In genomic region chr22:39148727-39149535, GRCh38 we compare ENCODE assay signal across 8 cellular contexts. TPM values are rescaled to one million over a fixed set of nuclear protein-coding genes. Genes with fewer than 3 reads are reported as not detected.
DNase-seq lines count a peak whose midpoint lies in the region; ATAC-seq and TF ChIP-seq lines count a peak whose summit lies in the region.

No MANE protein-coding gene starts in this region.

- no peak overlapping the region for H3K18ac ChIP-seq in mesendoderm (ENCODE audit: low read length)
- no peak overlapping the region for H3K18ac ChIP-seq in trophoblast cell (ENCODE audit: low read length)

- no peak overlapping the region for H3K4me2 ChIP-seq in mesendoderm (ENCODE audit: low read length)
- no peak overlapping the region for H3K4me2 ChIP-seq in PC-3 (ENCODE audit: low read length)
- no peak overlapping the region for H3K4me2 ChIP-seq in trophoblast cell (ENCODE audit: low read length)

- no peak for TF ChIP-seq POLR2A in adrenal gland (IDR thresholded peaks at IDR 0.05)

- no peaks in the 10 kb centered on the region for H3K9me2 ChIP-seq in PC-3 (replicated peaks; ENCODE audit: low read length)

- H3K36me3 ChIP-seq in adrenal gland (replicated peaks in 1 of 2): no peaks in the 10 kb centered on the region
- H3K36me3 ChIP-seq in mesendoderm (ENCODE audit: control insufficient read depth, insufficient read depth, low read length): no peaks in the 10 kb centered on the region
- no peaks in the 10 kb centered on the region for H3K36me3 ChIP-seq in PC-3 (ENCODE audit: low read depth, low read length)
- H3K36me3 ChIP-seq in trophoblast cell (ENCODE audit: control insufficient read depth in 1 of 2, insufficient read depth in 2 of 2, low read length in 2 of 2): no peaks in the 10 kb centered on the region

- H2AFZ ChIP-seq in PC-3 (ENCODE audit: low read length): no peak overlapping the region
- H2AFZ ChIP-seq in trophoblast cell (ENCODE audit: insufficient read depth, low read length, poor library complexity): no peak overlapping the region

- no peaks in the 10 kb centered on the region for H3K9me3 ChIP-seq in adrenal gland (replicated peaks in 1 of 3)
- no peaks in the 10 kb centered on the region for H3K9me3 ChIP-seq in PC-3 (ENCODE audit: low read length)
- peaks cover 2% of the 10 kb centered on the region for H3K9me3 ChIP-seq in trophoblast cell (ENCODE audit: insufficient read depth, low read depth, low read length)

- H3K9ac ChIP-seq in mesendoderm (ENCODE audit: low read length) (no peak overlapping the region), PC-3 (ENCODE audit: low read length) (no peak overlapping the region), trophoblast cell (ENCODE audit: low read length) (no peak overlapping the region)

- no peak for ATAC-seq in PC-3

- H3K4ac ChIP-seq in mesendoderm (ENCODE audit: low read depth, low read length): no peak overlapping the region
- no peak overlapping the region for H3K4ac ChIP-seq in trophoblast cell (ENCODE audit: low read depth, low read length)

- WGBS in adrenal gland, 4 donors: 67 to 74% (median 71%) methylated on average over 2 to 9 of the region's 9 CpGs
- WGBS in mesendoderm (ENCODE audit: extremely low coverage, insufficient coverage, low lambda C conversion rate): no CpG with 5 or more reads among the region's 9 CpGs
- WGBS in trophoblast cell (ENCODE audit: extremely low coverage, insufficient coverage, insufficient read length): no CpG with 5 or more reads among the region's 9 CpGs

- H3K27ac ChIP-seq in adrenal gland: peak overlapping the region in 3 of 5 donors; percentile 5 to 93 (median 79)
- H3K27ac ChIP-seq in mesendoderm (ENCODE audit: low read depth, low read length): no peak overlapping the region
- peak overlapping the region; percentile 100 for H3K27ac ChIP-seq in substantia nigra (ENCODE audit: low read depth, low read length, poor library complexity, severe bottlenecking)
- no peak overlapping the region for H3K27ac ChIP-seq in PC-3 (ENCODE audit: low read length)
- H3K27ac ChIP-seq in trophoblast cell (ENCODE audit: low read depth, low read length): no peak overlapping the region

- H3K14ac ChIP-seq in trophoblast cell (ENCODE audit: low read length): no peak overlapping the region

- H3K4me3 ChIP-seq in adrenal gland: no peak overlapping the region
- H3K4me3 ChIP-seq in mesendoderm (ENCODE audit: low read length): no peak overlapping the region
- H3K4me3 ChIP-seq in PC-3 (ENCODE audit: low read length): no peak overlapping the region
- H3K4me3 ChIP-seq in trophoblast cell (ENCODE audit: low read depth, low read length): no peak overlapping the region

- CTCF ChIA-PET in PC-3 (lab: Charles Lee): no interaction called here

- no peaks in the 10 kb centered on the region for H3K79me2 ChIP-seq in mesendoderm (ENCODE audit: control insufficient read depth, insufficient read depth, low read length)
- H3K79me2 ChIP-seq in PC-3 (ENCODE audit: low read length): no peaks in the 10 kb centered on the region
- peaks cover 9% of the 10 kb centered on the region for H3K79me2 ChIP-seq in trophoblast cell (ENCODE audit: control insufficient read depth, insufficient read depth, low read length, poor library complexity)

- H3K23ac ChIP-seq in mesendoderm (ENCODE audit: low read length) (no peak overlapping the region), trophoblast cell (ENCODE audit: low read length) (no peak overlapping the region)

- H4K5ac ChIP-seq in mesendoderm (ENCODE audit: low read length): no peak overlapping the region

- no peak overlapping the region for H2AK5ac ChIP-seq in mesendoderm (ENCODE audit: low read length)
- H2AK5ac ChIP-seq in trophoblast cell (ENCODE audit: low read length): no peak overlapping the region

- H2BK120ac ChIP-seq in mesendoderm (ENCODE audit: low read depth, low read length) (no peak overlapping the region), trophoblast cell (ENCODE audit: insufficient read depth, low read length, poor library complexity) (no peak overlapping the region)

- H4K20me1 ChIP-seq in PC-3 (ENCODE audit: low read length): no peaks in the 10 kb centered on the region

- intact Hi-C loops in adrenal gland (cut with DNase I) (no loop called here), PC-3 (cut with micrococcal nuclease) (no loop called here), posterior vena cava (cut with DNase I) (no loop called here)

- peak overlapping the region; percentile 15 for H3K56ac ChIP-seq in mesendoderm (ENCODE audit: low read length)

- no peak overlapping the region for H4K91ac ChIP-seq in trophoblast cell (ENCODE audit: low read depth, low read length)

- H3K4me1 ChIP-seq in adrenal gland (replicated peaks in 1 of 2): peaks cover 23 to 49% of the 10 kb centered on the region in 2 donors
- peaks cover 5% of the 10 kb centered on the region for H3K4me1 ChIP-seq in mesendoderm (ENCODE audit: control insufficient read depth, low read depth, low read length)
- peaks cover 15% of the 10 kb centered on the region; the same call in 1 of the 2 replicates for H3K4me1 ChIP-seq in PC-3 (ENCODE audit: insufficient read depth, low read length)
- peaks cover 14 to 19% of the 10 kb centered on the region in 2 experiments for H3K4me1 ChIP-seq in trophoblast cell (ENCODE audit: control insufficient read depth in 1 of 2, insufficient read depth in 2 of 2, low read length in 2 of 2)

- H4K8ac ChIP-seq in mesendoderm (ENCODE audit: low read depth, low read length) (no peak overlapping the region), trophoblast cell (ENCODE audit: low read depth, low read length) (no peak overlapping the region)

- BruUV-seq in PC-3 (replicated peaks; lab: Mats Ljungman, UMichigan): no TSS peak

- no peak overlapping the region for H2BK15ac ChIP-seq in mesendoderm (replicated peaks; ENCODE audit: low read depth)

- POLR2A ChIA-PET in PC-3 (lab: Charles Lee; ENCODE audit: unreplicated experiment): interaction anchor here (0.6 kb wide), 1 partner anchor 577 kb away, joined by 4 read pairs; no protein-coding TSS in a partner anchor

- H2BK12ac ChIP-seq in trophoblast cell (ENCODE audit: low read length): no peak overlapping the region

- TF ChIP-seq CTCF in adrenal gland (IDR thresholded peaks at IDR 0.05) (no peak), PC-3 (conservative IDR thresholded peaks at IDR 0.05; ENCODE audit: low read depth, low read length) (no peak)

- DNase-seq in Ammon's horn (ENCODE audit: low spot score) (peak; percentile 61), T follicular helper cell (ENCODE audit: low read depth) (peak; percentile 66), adrenal gland (peak in 3 of 7 donors; percentile 24 to 76 (median 37)), mesendoderm (peak; percentile 73), substantia nigra (lab: John Stamatoyannopoulos, UW) (peak in 20 of 49 donors; percentile 17 to 67 (median 32)), PC-3 (no peak), posterior vena cava (ENCODE audit: low spot score) (no peak), trophoblast cell (no peak)

- no peak overlapping the region for H4K12ac ChIP-seq in trophoblast cell (ENCODE audit: low read depth, low read length)

- H3F3A ChIP-seq in PC-3 (ENCODE audit: low read length, unreplicated experiment): no peaks in the 10 kb centered on the region

- H3K79me1 ChIP-seq in mesendoderm (ENCODE audit: low read length) (no peaks in the 10 kb centered on the region), trophoblast cell (ENCODE audit: low read length) (peaks cover 17% of the 10 kb centered on the region)

- H2BK5ac ChIP-seq in mesendoderm (ENCODE audit: low read length) (no peak overlapping the region), trophoblast cell (ENCODE audit: low read depth, low read length, poor library complexity) (no peak overlapping the region)

- no peaks in the 10 kb centered on the region for H3K27me3 ChIP-seq in adrenal gland
- H3K27me3 ChIP-seq in mesendoderm (ENCODE audit: insufficient read depth, low read length, poor library complexity): peaks cover 4% of the 10 kb centered on the region
- no peaks in the 10 kb centered on the region for H3K27me3 ChIP-seq in PC-3 (ENCODE audit: low read length)
- H3K27me3 ChIP-seq in trophoblast cell (ENCODE audit: insufficient read depth, low read length): peaks cover 6% of the 10 kb centered on the region

RNA-seq across cellular contexts. Expression of gene CBX7, which starts 3.5 kb away (rescaled TPM):
- total RNA-seq in adrenal gland: 10 to 100 TPM; 30.3 to 89.2 (median 63.2) TPM
- polyA plus RNA-seq in adrenal gland: 10 to 100 TPM; 11.8 to 52.4 (median 26.3) TPM
- 1.5 TPM for polyA plus RNA-seq in mesendoderm (2013, experiment 1 of 2)
- 1.3 TPM for polyA plus RNA-seq in mesendoderm (2013, experiment 2 of 2)
- 8.0 and 8.6 TPM in 2 replicates for total RNA-seq in PC-3 (2014; rRNA removed)
- total RNA-seq in posterior vena cava: 10 to 100 TPM; 50.2 to 55.8 TPM
- 1.8 TPM in 2 replicates for polyA plus RNA-seq in trophoblast cell (2013)

RNA-seq across cellular contexts. Expression of gene APOBEC3H, which starts 51.9 kb away (rescaled TPM):
- total RNA-seq in adrenal gland (1 to 10 TPM in 2 of 8 donors, under 1 TPM in 4, not detected in 2; 0.32 to 8.6 (median 0.74) TPM), PC-3 (2014; rRNA removed) (0.87 TPM in 1 of 2 replicates, not detected in the other), posterior vena cava (under 1 TPM in 1 of 2 donors, not detected in 1; 0.24 TPM)
- 1 to 10 TPM in 1 of 3 donors, under 1 TPM in 2; 0.15 to 1.8 (median 0.51) TPM for polyA plus RNA-seq in adrenal gland
- polyA plus RNA-seq in mesendoderm (2013, experiment 1 of 2): 0.14 TPM
- 0.14 TPM for polyA plus RNA-seq in mesendoderm (2013, experiment 2 of 2)
- 0.94 and 1.1 TPM in 2 replicates for polyA plus RNA-seq in trophoblast cell (2013)

Comparison
In these comparisons a context has a peak if more than half of its experiments do, and no peak if none do; other contexts are left out.
1. DNase-seq: peak in Ammon's horn (single experiment), T follicular helper cell (single experiment) and mesendoderm (single experiment); none in PC-3 (single experiment), posterior vena cava (single experiment) and trophoblast cell (0 of 2).
2. H3K27ac ChIP-seq: peak in adrenal gland (3 of 5) and substantia nigra (single experiment); none in mesendoderm (single experiment), PC-3 (single experiment) and trophoblast cell (single experiment).